In the genomic region with DNA sequence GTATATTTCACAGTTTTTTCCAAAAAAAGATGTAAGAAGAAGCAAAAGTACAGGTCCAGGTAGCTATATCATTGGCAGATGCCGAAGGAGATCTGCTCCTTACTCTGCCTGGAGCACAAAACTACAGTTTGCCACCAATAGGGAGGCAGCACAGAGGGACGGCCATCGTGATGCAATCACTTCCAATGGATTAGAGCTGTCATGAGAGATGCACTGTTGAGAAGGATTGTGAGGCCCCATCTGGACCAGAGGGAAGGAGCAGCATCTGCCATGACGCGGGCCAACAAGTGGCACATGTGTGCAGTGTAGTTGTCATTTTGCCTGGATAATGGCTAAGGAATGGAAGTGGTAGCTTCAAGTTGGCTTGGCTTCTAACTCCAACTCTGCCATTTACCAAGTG, we compare ENCODE assay signal across 31 cellular contexts.
"Had no signal": no experiment of that assay in that cellular context is flagged by ENCODE, and none has a peak within 500 bp of the region (broad histone marks: within the 10 kb centered on the region; RNA-seq: fewer than 3 reads in every experiment).

No MANE protein-coding gene starts in this region.

- ATAC-seq: body of pancreas; left colon; naive thymus-derived CD4-positive, alpha-beta T cell; right cardiac atrium had no signal

- H3K27ac Mint-ChIP-seq: activated naive CD4-positive, alpha-beta T cell treated with anti-CD3 and anti-CD28 coated beads for 36 hours; activated naive CD8-positive, alpha-beta T cell treated with anti-CD3 and anti-CD28 coated beads for 36 hours; naive thymus-derived CD4-positive, alpha-beta T cell had no signal

- H3K4me3 Mint-ChIP-seq: activated naive CD4-positive, alpha-beta T cell treated with anti-CD3 and anti-CD28 coated beads for 36 hours; activated naive CD8-positive, alpha-beta T cell treated with anti-CD3 and anti-CD28 coated beads for 36 hours; naive thymus-derived CD4-positive, alpha-beta T cell; neural crest cell had no signal

- H3K4me1 Mint-ChIP-seq: activated naive CD8-positive, alpha-beta T cell treated with anti-CD3 and anti-CD28 coated beads for 36 hours; naive thymus-derived CD4-positive, alpha-beta T cell; neural crest cell had no signal

- H3K36me3 Mint-ChIP-seq: activated naive CD8-positive, alpha-beta T cell treated with anti-CD3 and anti-CD28 coated beads for 36 hours; naive thymus-derived CD4-positive, alpha-beta T cell had no signal

- H2AFZ ChIP-seq: parathyroid adenoma had no signal

- DNase-seq: activated CD4-positive, alpha-beta T cell treated with anti-CD3 and anti-CD28 coated beads for 4 hours; activated CD4-positive, alpha-beta T cell treated with anti-CD3 and anti-CD28 coated beads, Interleukin-2, amount 50 U/mL, for 4 hours; activated effector memory CD4-positive, alpha-beta T cell treated with Interleukin-2 at 50 U/mL for 16 hours; activated naive CD4-positive, alpha-beta T cell treated with anti-CD3 and anti-CD28 coated beads for 36 hours; activated naive CD8-positive, alpha-beta T cell treated with anti-CD3 and anti-CD28 coated beads for 36 hours; activated T-cell treated with anti-CD3 and anti-CD28 coated beads for 4 hours; adrenal gland; aorta; body of pancreas; cerebellar nuclear complex; colonic mucosa; effector CD8-positive, alpha-beta T cell; esophagus squamous epithelium; hippocampal formation; left colon; mammary epithelial cell; midbrain; naive thymus-derived CD4-positive, alpha-beta T cell; occipital lobe; right cardiac atrium; stimulated activated CD4-positive, alpha-beta T cell treated with anti-CD3 and anti-CD28 coated beads, Interleukin-15, amount 100 ng/mL, for 24 hours; stimulated activated naive CD4-positive, alpha-beta T cell treated with Interleukin-2 at 50 U/mL for 16 hours; testis; transverse colon; uterus had no signal

- H3K27me3 ChIP-seq: adrenal gland, body of pancreas, colonic mucosa, testis, transverse colon, uterus had no signal

- H3K4me3 ChIP-seq: adrenal gland, body of pancreas, colonic mucosa, esophagus squamous epithelium, testis, transverse colon, uterus had no signal

- H3K9me3 ChIP-seq: adrenal gland, body of pancreas, colonic mucosa, esophagus squamous epithelium, testis, transverse colon, uterus had no signal

- H3K36me3 ChIP-seq: adrenal gland, colonic mucosa, esophagus squamous epithelium, transverse colon, uterus had no signal

- H3K27ac ChIP-seq: adrenal gland, body of pancreas, colonic mucosa, epithelial cell of prostate, esophagus squamous epithelium, parathyroid adenoma, testis, transverse colon, uterus had no signal

- H3K4me1 ChIP-seq: adrenal gland, body of pancreas, colonic mucosa, esophagus squamous epithelium, parathyroid adenoma, testis, transverse colon, uterus had no signal

- H3K9me3 Mint-ChIP-seq: activated naive CD8-positive, alpha-beta T cell treated with anti-CD3 and anti-CD28 coated beads for 36 hours had no signal

- H3K79me2 ChIP-seq: parathyroid adenoma had no signal

- FAIRE-seq: endometrium, frontal cortex, keratinocyte had no signal

- H3K9ac ChIP-seq: parathyroid adenoma had no signal
